In genomic region chr3:9422712-9423424, GRCh38 we compare ENCODE assay signal across 1 cellular context.
TF ChIP-seq lines count a peak whose summit lies in the region.

No MANE protein-coding gene starts in this region.

TF ChIP-seq in WTC11, 78 proteins besides CTCF, POLR2A, EP300 and RAD21 (continued from another document):
- TF ChIP-seq ZNF281 (CRISPR knock-in tag; IDR thresholded peaks at IDR 0.05) (no peak), SMAD3 (CRISPR knock-in tag; IDR thresholded peaks at IDR 0.05; ENCODE audit: borderline replicate concordance) (no peak), HMGA2 (CRISPR knock-in tag; IDR thresholded peaks at IDR 0.05) (no peak)
